10 cellular contexts compared by ENCODE assay signal in genomic region chr12:123431951-123432886, GRCh38. TPM values are rescaled to one million over a fixed set of nuclear protein-coding genes. Genes with fewer than 3 reads are reported as not detected.
DNase-seq lines count a peak whose midpoint lies in the region; ATAC-seq and TF ChIP-seq lines count a peak whose summit lies in the region.
"Had no signal": no experiment of that assay in that cellular context is flagged by ENCODE, and none has a peak within 500 bp of the region (broad histone marks: within the 10 kb centered on the region; RNA-seq: fewer than 3 reads in every experiment).

No MANE protein-coding gene starts in this region.

- peaks cover 4 to 15% of the 10 kb centered on the region in 2 donors for H3K4me1 ChIP-seq in duodenal mucosa (ENCODE audit: control insufficient read depth in 1 of 2, insufficient read depth in 2 of 2, low read length in 2 of 2)

- ATAC-seq in HG02588 (IDR thresholded peaks at IDR 0.05; ENCODE audit: unreplicated experiment), result no peak

- TF ChIP-seq CTCF in GM12875 (IDR thresholded peaks at IDR 0.05; ENCODE audit: borderline replicate concordance, insufficient read depth, low read depth, low read length), result no peak

- peak overlapping the region; percentile 26 for H3K4me3 ChIP-seq in GM12875 (ENCODE audit: low read depth, low read length)
- peak overlapping the region; percentile 20 to 21 for H3K4me3 ChIP-seq in duodenal mucosa (ENCODE audit: low read depth in 1 of 2, low read length in 2 of 2)

- H3K9me3 ChIP-seq in duodenal mucosa (ENCODE audit: control insufficient read depth in 1 of 2, low read length in 2 of 2), result no peaks in the 10 kb centered on the region
- H3K9me3 ChIP-seq: adrenal gland had no signal

- DNase-seq in SKM-1 treated with dmso at 0.1 percent for 144 hours (lab: John Stamatoyannopoulos, UW; ENCODE audit: unreplicated experiment), result peak; percentile 32
- peak; percentile 40 for DNase-seq in renal cortical epithelial cell (ENCODE audit: low read depth)
- DNase-seq in epidermal melanocyte (ENCODE audit: insufficient read length, low spot score), result no peak
- no peak for DNase-seq in NCI-H1092 (lab: John Stamatoyannopoulos, UW)
- DNase-seq in pons (ENCODE audit: low spot score), result no peak
- DNase-seq: NCI-H524 treated with DMSO at 0.1 percent for 48 hours had no signal

- H3K27ac ChIP-seq in duodenal mucosa (ENCODE audit: low read depth, low read length), result no peak overlapping the region

- H3K9ac ChIP-seq in duodenal mucosa (ENCODE audit: low read depth in 1 of 2, low read length in 2 of 2), result no peak overlapping the region

- H3K36me3 ChIP-seq in duodenal mucosa (ENCODE audit: control insufficient read depth in 1 of 2, insufficient read depth in 2 of 2, low read length in 2 of 2), result peaks cover 0 to 9% of the 10 kb centered on the region in 2 donors

- no peaks in the 10 kb centered on the region for H3K27me3 ChIP-seq in duodenal mucosa (ENCODE audit: control insufficient read depth in 1 of 2, insufficient read depth in 2 of 2, low read length in 2 of 2)
- H3K27me3 ChIP-seq: adrenal gland had no signal

RNA-seq across cellular contexts. Expression of gene RILPL2, which starts 4.3 kb away (rescaled TPM):
- total RNA-seq in renal cortical epithelial cell, result 1.9 and 4.4 TPM in 2 replicates

RNA-seq across cellular contexts. Expression of gene SNRNP35, which starts 25.7 kb away (rescaled TPM):
- 8.0 and 15.4 TPM in 2 replicates for total RNA-seq in renal cortical epithelial cell

RNA-seq across cellular contexts. Expression of gene KMT5A, which starts 48.3 kb away (rescaled TPM):
- total RNA-seq in renal cortical epithelial cell, result 37.2 and 38.6 TPM in 2 replicates

Comparison
In these comparisons a context has a peak if more than half of its experiments do, and no peak if none do; other contexts are left out.
1. DNase-seq: peak in SKM-1 treated with dmso at 0.1 percent for 144 hours (single experiment) and renal cortical epithelial cell (single experiment); none in epidermal melanocyte (single experiment), NCI-H1092 (single experiment) and pons (single experiment).